19 cellular contexts compared by ENCODE assay signal in genomic region chr5:139557811-139558210, GRCh38. TPM values are rescaled to one million over a fixed set of nuclear protein-coding genes. Genes with fewer than 3 reads are reported as not detected.
DNase-seq lines count a peak whose midpoint lies in the region; ATAC-seq and TF ChIP-seq lines count a peak whose summit lies in the region.
"Had no signal": no experiment of that assay in that cellular context is flagged by ENCODE, and none has a peak within 500 bp of the region (broad histone marks: within the 10 kb centered on the region; RNA-seq: fewer than 3 reads in every experiment).

No MANE protein-coding gene starts in this region.

- intact Hi-C loops in thyroid gland (cut with DNase I), result no loop called here

- peaks cover 5 to 12% of the 10 kb centered on the region in 2 donors for H3K4me1 ChIP-seq in thyroid gland

- H3K4me3 ChIP-seq in thyroid gland (replicated peaks in 1 of 3), result no peak overlapping the region
- H3K4me3 ChIP-seq: BLaER1, GM23248 had no signal

- H3K27me3 ChIP-seq in thyroid gland, result no peaks in the 10 kb centered on the region
- H3K27me3 ChIP-seq: BLaER1 had no signal

- peaks cover under 1% of the 10 kb centered on the region for H3K4me1 Mint-ChIP-seq in glutamatergic neuron (ENCODE audit: low read depth, unreplicated experiment)
- peaks cover 12% of the 10 kb centered on the region for H3K4me1 Mint-ChIP-seq in activated naive CD8-positive, alpha-beta T cell treated with anti-CD3 and anti-CD28 coated beads, Interleukin-2, amount 50 U/mL, for 24 hours

- POLR2A ChIA-PET in RWPE1 (lab: Yijun Ruan, JAX; ENCODE audit: low non-redundant PET), result no interaction called here

- no peaks in the 10 kb centered on the region for H3K36me3 Mint-ChIP-seq in glutamatergic neuron (ENCODE audit: unreplicated experiment)
- H3K36me3 Mint-ChIP-seq in activated naive CD8-positive, alpha-beta T cell treated with anti-CD3 and anti-CD28 coated beads, Interleukin-2, amount 50 U/mL, for 24 hours (ENCODE audit: low read depth), result peaks cover 6% of the 10 kb centered on the region

- TF ChIP-seq CTCF in RWPE1 (conservative IDR thresholded peaks at IDR 0.05; ENCODE audit: low read depth), result no peak
- no peak for TF ChIP-seq CTCF in thyroid gland (IDR thresholded peaks at IDR 0.05)
- TF ChIP-seq CTCF in glutamatergic neuron (IDR thresholded peaks at IDR 0.05; ENCODE audit: partially characterized antibody, unreplicated experiment), result no peak

- DNase-seq in DMS53 (lab: John Stamatoyannopoulos, UW) (peak; percentile 14), DMS53 treated with DMSO at 0.1 percent for 48 hours (lab: John Stamatoyannopoulos, UW; ENCODE audit: unreplicated experiment) (no peak), RWPE1 (ENCODE audit: low spot score) (no peak), thyroid gland (peak; percentile 50 to 64), glutamatergic neuron (no peak), germinal center (ENCODE audit: low spot score) (no peak)
- DNase-seq in activated naive CD8-positive, alpha-beta T cell treated with anti-CD3 and anti-CD28 coated beads, Interleukin-2, amount 50 U/mL, for 24 hours, result no peak
- DNase-seq: Caco-2; CD4-positive, CD25-positive, alpha-beta regulatory T cell; CD8-positive, alpha-beta T cell; DMS 273 treated with DMSO at 0.1 percent for 48 hours; DND-41; GM23248; H7; HCEC 1CT had no signal

- peaks cover 8% of the 10 kb centered on the region for H3K27me3 Mint-ChIP-seq in glutamatergic neuron (ENCODE audit: unreplicated experiment)
- H3K27me3 Mint-ChIP-seq in activated naive CD8-positive, alpha-beta T cell treated with anti-CD3 and anti-CD28 coated beads, Interleukin-2, amount 50 U/mL, for 24 hours, result no peaks in the 10 kb centered on the region
- H3K27me3 Mint-ChIP-seq: B cell; CD4-positive, CD25-positive, alpha-beta regulatory T cell had no signal

- H3K9me3 ChIP-seq in thyroid gland, result no peaks in the 10 kb centered on the region
- H3K9me3 ChIP-seq: BLaER1, Caco-2 had no signal

- peaks cover 11% of the 10 kb centered on the region for H3K9me3 Mint-ChIP-seq in glutamatergic neuron (ENCODE audit: unreplicated experiment)
- H3K9me3 Mint-ChIP-seq in activated naive CD8-positive, alpha-beta T cell treated with anti-CD3 and anti-CD28 coated beads, Interleukin-2, amount 50 U/mL, for 24 hours, result no peaks in the 10 kb centered on the region
- H3K9me3 Mint-ChIP-seq: CD4-positive, CD25-positive, alpha-beta regulatory T cell; CD8-positive, alpha-beta T cell had no signal

- CTCF ChIA-PET in RWPE1 (lab: Yijun Ruan, JAX), result interaction anchor here (1.0 kb wide), 1 partner anchor 44 kb away, joined by 4 read pairs; no protein-coding TSS in a partner anchor

- no peak overlapping the region for H3K4me3 Mint-ChIP-seq in glutamatergic neuron (ENCODE audit: unreplicated experiment)
- H3K4me3 Mint-ChIP-seq in activated naive CD8-positive, alpha-beta T cell treated with anti-CD3 and anti-CD28 coated beads, Interleukin-2, amount 50 U/mL, for 24 hours, result no peak overlapping the region
- H3K4me3 Mint-ChIP-seq: B cell; CD8-positive, alpha-beta T cell had no signal

- 19 to 43% methylated on average over 2 of the region's 2 CpGs for WGBS in thyroid gland, 2 donors

- no peaks in the 10 kb centered on the region for H3K36me3 ChIP-seq in thyroid gland

- no peak for ATAC-seq in activated naive CD8-positive, alpha-beta T cell treated with anti-CD3 and anti-CD28 coated beads, Interleukin-2, amount 50 U/mL, for 24 hours
- ATAC-seq: CD8-positive, alpha-beta T cell had no signal

- no peak overlapping the region for H3K27ac Mint-ChIP-seq in glutamatergic neuron (ENCODE audit: unreplicated experiment)
- no peak overlapping the region for H3K27ac Mint-ChIP-seq in activated naive CD8-positive, alpha-beta T cell treated with anti-CD3 and anti-CD28 coated beads, Interleukin-2, amount 50 U/mL, for 24 hours
- H3K27ac Mint-ChIP-seq: B cell; CD4-positive, CD25-positive, alpha-beta regulatory T cell; CD8-positive, alpha-beta T cell had no signal

- H3K27ac ChIP-seq in RWPE1 (peak overlapping the region; percentile 12; the same call in 1 of the 2 replicates), thyroid gland (peak overlapping the region in 2 of 3 donors; percentile 51 to 64)
- H3K27ac ChIP-seq: 22Rv1, BLaER1, C4-2B, GM23248 had no signal

- TF ChIP-seq POLR2A in thyroid gland (IDR thresholded peaks at IDR 0.05), result no peak

RNA-seq across cellular contexts. Expression of gene UBE2D2, which starts 3.3 kb away (rescaled TPM):
- 100 to 1,000 TPM in 2 of 4 donors, 10 to 100 TPM in 2; 72.4 to 125 (median 99.5) TPM for total RNA-seq in thyroid gland
- total RNA-seq in glutamatergic neuron (ENCODE audit: unreplicated experiment), result 188 TPM

Comparison
In these comparisons a context has a peak if more than half of its experiments do, and no peak if none do; other contexts are left out.
1. DNase-seq: peak in DMS53 (single experiment) and thyroid gland (2 of 2); none in DMS53 treated with DMSO at 0.1 percent for 48 hours (single experiment), RWPE1 (single experiment), glutamatergic neuron (single experiment), activated naive CD8-positive, alpha-beta T cell treated with anti-CD3 and anti-CD28 coated beads, Interleukin-2, amount 50 U/mL, for 24 hours (single experiment) and germinal center (single experiment).